8 cellular contexts compared by ENCODE assay signal in genomic region chr11:5280582-5281102, GRCh38. TPM values are rescaled to one million over a fixed set of nuclear protein-coding genes. Genes with fewer than 3 reads are reported as not detected.
DNase-seq lines count a peak whose midpoint lies in the region; ATAC-seq lines count a peak whose summit lies in the region.

No MANE protein-coding gene starts in this region.

- ATAC-seq in GM19438 (IDR thresholded peaks at IDR 0.05; ENCODE audit: low read depth, unreplicated experiment) (peak; percentile 78), HG03175 (IDR thresholded peaks at IDR 0.05; ENCODE audit: unreplicated experiment) (peak; percentile 95)

- DNase-seq in NCI-H748 (lab: John Stamatoyannopoulos, UW; ENCODE audit: unreplicated experiment) = peak; percentile 24
- DNase-seq in NCI-H748 treated with DMSO at 0.1 percent for 48 hours (lab: John Stamatoyannopoulos, UW) = no peak
- DNase-seq in RKO (ENCODE audit: low spot score) = peak; percentile 97
- peak; percentile 96 for DNase-seq in fibroblast of gingiva (ENCODE audit: low read depth)
- peak; percentile 90 for DNase-seq in posterior vena cava (ENCODE audit: low spot score)
- no peak for DNase-seq in NCI-H2029 treated with DMSO at 0.1 percent for 48 hours (lab: John Stamatoyannopoulos, UW)

- intact Hi-C loops in posterior vena cava (cut with DNase I) = loop anchor here in 1 of 2 donors (10.0 kb wide), 2 partner anchors 76 to 496 kb away; partner anchors contain the start of gene OR51V1

RNA-seq across cellular contexts. Expression of gene HBE1, which starts 10.9 kb away (rescaled TPM):
- total RNA-seq in posterior vena cava = not detected

RNA-seq across cellular contexts. Expression of gene OR51B4, which starts 21.1 kb away (rescaled TPM):
- under 1 TPM in 1 of 2 donors, not detected in 1; 0.46 TPM for total RNA-seq in posterior vena cava

RNA-seq across cellular contexts. Expression of gene HBG2, which starts 26.1 kb away (rescaled TPM):
- under 1 TPM in 1 of 2 donors, not detected in 1; 0.71 TPM for total RNA-seq in posterior vena cava

RNA-seq across cellular contexts. Expression of gene HBG1, which starts 31.0 kb away (rescaled TPM):
- not detected for total RNA-seq in posterior vena cava

RNA-seq across cellular contexts. Expression of gene OR51B2, which starts 43.5 kb away (rescaled TPM):
- not detected for total RNA-seq in posterior vena cava

Comparison
In these comparisons a context has a peak if more than half of its experiments do, and no peak if none do; other contexts are left out.
1. DNase-seq: peak in NCI-H748 (single experiment), RKO (single experiment), fibroblast of gingiva (single experiment) and posterior vena cava (single experiment); none in NCI-H748 treated with DMSO at 0.1 percent for 48 hours (single experiment) and NCI-H2029 treated with DMSO at 0.1 percent for 48 hours (single experiment).